21 cellular contexts compared by ENCODE assay signal in genomic region chr10:57621466-57621865, GRCh38.
DNase-seq lines count a peak whose midpoint lies in the region; ATAC-seq, FAIRE-seq and TF ChIP-seq lines count a peak whose summit lies in the region.
"Had no signal": no experiment of that assay in that cellular context is flagged by ENCODE, and none has a peak within 500 bp of the region (broad histone marks: within the 10 kb centered on the region; RNA-seq: fewer than 3 reads in every experiment).

No MANE protein-coding gene starts in this region.

- no peaks in the 10 kb centered on the region for H3K9me2 ChIP-seq in GM23338 (ENCODE audit: insufficient read depth)

- H3K27ac Mint-ChIP-seq in GM23338: no peak overlapping the region
- H3K27ac Mint-ChIP-seq: CD4-positive, alpha-beta T cell; HFFc6 had no signal

- FAIRE-seq in small intestine (lab: Jason Lieb, UNC): no peak
- FAIRE-seq: A204.1, D721Med, G401.6, GM12892, GM18507, H54 had no signal

- H3K9me3 ChIP-seq in small intestine (ENCODE audit: control insufficient read depth, low read depth): no peaks in the 10 kb centered on the region
- H3K9me3 ChIP-seq: Caco-2 had no signal

- no peaks in the 10 kb centered on the region for H3K36me3 Mint-ChIP-seq in GM23338 (ENCODE audit: low read depth)

- peaks cover 4% of the 10 kb centered on the region; the same call in 2 of the 3 replicates for H3K4me1 Mint-ChIP-seq in GM23338

- no peak overlapping the region for H3K4me2 ChIP-seq in GM23338

- H3F3A ChIP-seq in GM23338 (replicated peaks; ENCODE audit: low read depth): no peaks in the 10 kb centered on the region

- H3K36me3 ChIP-seq in GM23338 (ENCODE audit: insufficient read depth): no peaks in the 10 kb centered on the region
- no peaks in the 10 kb centered on the region for H3K36me3 ChIP-seq in small intestine (ENCODE audit: control insufficient read depth in 2 of 2, insufficient read depth in 2 of 2, low read length in 2 of 2)

- no peak for ATAC-seq in GM23338

- no peak for TF ChIP-seq CTCF in GM23338 (conservative IDR thresholded peaks at IDR 0.05; ENCODE audit: low read depth in 2 of 2)
- no peak for TF ChIP-seq CTCF in epithelial cell of esophagus (IDR thresholded peaks at IDR 0.05; ENCODE audit: insufficient read depth, low read depth, low read length, missing control alignments)

- H3K27me3 Mint-ChIP-seq in GM23338 (ENCODE audit: insufficient read depth, low read depth, poor library complexity): no peaks in the 10 kb centered on the region
- H3K27me3 Mint-ChIP-seq: CD4-positive, alpha-beta T cell had no signal

- no peak for TF ChIP-seq RAD21 in Ishikawa (IDR thresholded peaks at IDR 0.05; ENCODE audit: low read depth)

- H3K27me3 ChIP-seq in GM23338 (ENCODE audit: insufficient read depth): no peaks in the 10 kb centered on the region
- no peaks in the 10 kb centered on the region for H3K27me3 ChIP-seq in small intestine (ENCODE audit: control insufficient read depth in 2 of 2, insufficient read depth in 2 of 2, low read length in 2 of 2)

- H3K4me3 ChIP-seq in GM23338 (no peak overlapping the region), epithelial cell of esophagus (ENCODE audit: low read length) (no peak overlapping the region), small intestine (ENCODE audit: low read depth in 1 of 2, low read length in 2 of 2) (no peak overlapping the region)
- H3K4me3 ChIP-seq: GM23248 had no signal

- H2AFZ ChIP-seq in GM23338: no peak overlapping the region
- H2AFZ ChIP-seq: GM23248 had no signal

- no peak overlapping the region for H3K4me3 Mint-ChIP-seq in GM23338
- H3K4me3 Mint-ChIP-seq: CD4-positive, alpha-beta T cell; HFFc6 had no signal

- DNase-seq in GM23338 (ENCODE audit: low spot score) (no peak), epithelial cell of esophagus (ENCODE audit: low read depth) (peak; percentile 3), small intestine (no peak), NCI-H69 (lab: John Stamatoyannopoulos, UW) (no peak), activated T-cell treated with anti-CD3 and anti-CD28 coated beads for 4 hours (no peak)
- DNase-seq: AML-193; Caco-2; CD4-positive, alpha-beta T cell; GM23248; HCEC 1CT; HFFc6; IMR-90 had no signal

- no peak for TF ChIP-seq EP300 in Ishikawa (IDR thresholded peaks at IDR 0.05; ENCODE audit: borderline replicate concordance)

- no peak overlapping the region for H3K27ac ChIP-seq in GM23338 (ENCODE audit: low read depth)
- no peak overlapping the region for H3K27ac ChIP-seq in small intestine (ENCODE audit: low read depth in 1 of 2, low read length in 1 of 2)
- H3K27ac ChIP-seq: C4-2B, GM23248, HL-60 had no signal

- H3K79me2 ChIP-seq in GM23338 (replicated peaks; ENCODE audit: insufficient read depth): no peaks in the 10 kb centered on the region

- H3K9me3 Mint-ChIP-seq in GM23338: no peaks in the 10 kb centered on the region
- H3K9me3 Mint-ChIP-seq: CD4-positive, alpha-beta T cell; HFFc6 had no signal

- H3K4me1 ChIP-seq in GM23338 (ENCODE audit: insufficient read depth) (peaks cover under 1% of the 10 kb centered on the region), small intestine (ENCODE audit: control insufficient read depth in 2 of 2, insufficient read depth in 1 of 2, low read depth in 1 of 2, low read length in 1 of 2) (no peaks in the 10 kb centered on the region)
- H3K4me1 ChIP-seq: Caco-2 had no signal

- no peaks in the 10 kb centered on the region for H4K20me1 ChIP-seq in GM23338 (replicated peaks; ENCODE audit: insufficient read depth)

- 56 to 64% (median 63%) methylated on average over 3 of the region's 3 CpGs for WGBS in small intestine, 3 donors

TF ChIP-seq in GM23338, 12 proteins besides CTCF, POLR2A, EP300 and RAD21 (continues in another document):
- TF ChIP-seq ZNF331 (CRISPR knock-in tag; IDR thresholded peaks at IDR 0.05; ENCODE audit: low read depth) (no peak), CREB1 (CRISPR knock-in tag; IDR thresholded peaks at IDR 0.05; ENCODE audit: low read depth) (no peak), JUNB (IDR thresholded peaks at IDR 0.05; ENCODE audit: unreplicated experiment) (no peak), REST (IDR thresholded peaks at IDR 0.05; ENCODE audit: unreplicated experiment) (peak; percentile 67), POLR2AphosphoS5 (IDR thresholded peaks at IDR 0.05; ENCODE audit: low read depth) (no peak), EZH2 (IDR thresholded peaks at IDR 0.05; ENCODE audit: low read depth, unreplicated experiment) (no peak)

TF ChIP-seq in Ishikawa, 13 proteins besides CTCF, POLR2A, EP300 and RAD21:
- no peak for TF ChIP-seq TCF12 (IDR thresholded peaks at IDR 0.05; ENCODE audit: low read depth)
- TF ChIP-seq, protein P1, sequence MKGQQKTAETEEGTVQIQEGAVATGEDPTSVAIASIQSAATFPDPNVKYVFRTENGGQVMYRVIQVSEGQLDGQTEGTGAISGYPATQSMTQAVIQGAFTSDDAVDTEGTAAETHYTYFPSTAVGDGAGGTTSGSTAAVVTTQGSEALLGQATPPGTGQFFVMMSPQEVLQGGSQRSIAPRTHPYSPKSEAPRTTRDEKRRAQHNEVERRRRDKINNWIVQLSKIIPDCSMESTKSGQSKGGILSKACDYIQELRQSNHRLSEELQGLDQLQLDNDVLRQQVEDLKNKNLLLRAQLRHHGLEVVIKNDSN (IDR thresholded peaks at IDR 0.05): no peak
- TF ChIP-seq REST (IDR thresholded peaks at IDR 0.05; ENCODE audit: low read depth): peak; percentile 77
- TF ChIP-seq NFIC (IDR thresholded peaks at IDR 0.05): no peak
